Comparison of ENCODE assay signal across 15 cellular contexts in the genomic region with DNA sequence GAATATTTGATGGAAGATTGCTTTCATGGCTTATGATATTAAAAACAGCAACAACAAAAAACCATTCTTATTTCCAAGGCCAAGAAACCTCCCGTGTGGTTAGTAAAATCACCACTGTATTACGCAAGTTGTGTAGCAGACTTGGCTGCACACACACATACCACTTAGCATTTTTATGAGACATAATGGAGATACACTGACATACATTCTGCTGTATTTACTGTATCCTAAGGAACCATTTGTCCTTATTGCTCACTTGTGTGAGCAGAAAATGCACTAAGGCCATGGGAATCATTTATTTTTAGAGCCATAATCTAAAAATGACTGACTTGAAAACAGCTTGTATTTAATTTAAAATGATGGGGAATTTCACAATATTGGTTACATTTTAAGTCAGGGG. TPM values are rescaled to one million over a fixed set of nuclear protein-coding genes. Genes with fewer than 3 reads are reported as not detected.
DNase-seq lines count a peak whose midpoint lies in the region; ATAC-seq and TF ChIP-seq lines count a peak whose summit lies in the region.
"Had no signal": no experiment of that assay in that cellular context is flagged by ENCODE, and none has a peak within 500 bp of the region (broad histone marks: within the 10 kb centered on the region; RNA-seq: fewer than 3 reads in every experiment).

No MANE protein-coding gene starts in this region.

- H3K9me3 ChIP-seq in SK-N-SH (no peaks in the 10 kb centered on the region), PC-3 (ENCODE audit: low read length) (no peaks in the 10 kb centered on the region), PC-9 (ENCODE audit: insufficient read depth, low read depth) (no peaks in the 10 kb centered on the region)
- H3K9me3 ChIP-seq: pancreas, transverse colon had no signal

- H3K27ac ChIP-seq in SK-N-SH (ENCODE audit: low read depth in 2 of 2, low read length in 1 of 2) (no peak overlapping the region), PC-3 (ENCODE audit: low read length) (no peak overlapping the region), PC-9 (no peak overlapping the region)
- H3K27ac ChIP-seq: pancreas had no signal

- intact Hi-C loops in PC-3 (cut with micrococcal nuclease) (no loop called here), sciatic nerve (cut with DNase I) (no loop called here), PC-9 (cut with micrococcal nuclease; ENCODE audit: unreplicated experiment) (no loop called here)

- H3K4me2 ChIP-seq in SK-N-SH, result no peak overlapping the region
- H3K4me2 ChIP-seq in PC-3 (ENCODE audit: low read length), result no peak overlapping the region
- H3K4me2 ChIP-seq in PC-9, result no peak overlapping the region

- CTCF ChIA-PET in SK-N-SH (lab: Yijun Ruan, JAX), result interaction anchor here (1.1 to 2.7 kb wide), 4 partner anchors 9 to 140 kb away, joined by 4 to 13 read pairs (median 4); no protein-coding TSS in a partner anchor
- CTCF ChIA-PET in PC-3 (lab: Charles Lee), result no interaction called here
- CTCF ChIA-PET in PC-9 (lab: Charles Lee), result no interaction called here

- H3K4me1 ChIP-seq in SK-N-SH (ENCODE audit: control insufficient read depth in 1 of 2, insufficient read depth in 2 of 2, low read depth in 1 of 2, low read length in 1 of 2) (no peaks in the 10 kb centered on the region), PC-3 (ENCODE audit: insufficient read depth, low read length) (no peaks in the 10 kb centered on the region), PC-9 (replicated peaks; ENCODE audit: insufficient read depth) (no peaks in the 10 kb centered on the region)

- no peaks in the 10 kb centered on the region for H3K27me3 ChIP-seq in SK-N-SH (ENCODE audit: insufficient read depth)
- H3K27me3 ChIP-seq in PC-3 (ENCODE audit: low read length), result no peaks in the 10 kb centered on the region
- H3K27me3 ChIP-seq in PC-9 (ENCODE audit: insufficient read depth, low read depth), result no peaks in the 10 kb centered on the region
- H3K27me3 ChIP-seq: pancreas, transverse colon had no signal

- no TSS peak for BruUV-seq in PC-3 (replicated peaks; lab: Mats Ljungman, UMichigan)
- no TSS peak for BruUV-seq in PC-9 (replicated peaks; lab: Mats Ljungman, UMichigan)

- POLR2A ChIA-PET in SK-N-SH (lab: Yijun Ruan, JAX) (no interaction called here), PC-3 (lab: Charles Lee; ENCODE audit: unreplicated experiment) (no interaction called here), PC-9 (lab: Charles Lee; ENCODE audit: unreplicated experiment) (no interaction called here)

- 54% methylated on average over 2 of the region's 2 CpGs for WGBS in SK-N-SH (ENCODE audit: low lambda C conversion rate)

- TF ChIP-seq EP300 in SK-N-SH (IDR thresholded peaks at IDR 0.05; ENCODE audit: borderline replicate concordance in 1 of 2, low read depth in 1 of 2, low read length in 1 of 2), result no peak

- no peak for ATAC-seq in SK-N-SH treated with all-trans-retinoic acid at 6 μM for 48 hours
- no peak for ATAC-seq in PC-3
- ATAC-seq in sciatic nerve, result peak; percentile 72
- ATAC-seq in HG03196 (IDR thresholded peaks at IDR 0.05; ENCODE audit: unreplicated experiment), result no peak

- H3K4me3 ChIP-seq in SK-N-SH (ENCODE audit: low read depth in 2 of 2, low read length in 1 of 2) (no peak overlapping the region), PC-3 (ENCODE audit: low read length) (no peak overlapping the region), fibroblast of the aortic adventitia (ENCODE audit: low read depth, low read length) (no peak overlapping the region), PC-9 (no peak overlapping the region)

- H3K9me2 ChIP-seq in SK-N-SH (no peaks in the 10 kb centered on the region), PC-3 (replicated peaks; ENCODE audit: low read length) (no peaks in the 10 kb centered on the region), PC-9 (ENCODE audit: insufficient read depth) (no peaks in the 10 kb centered on the region)

- H3F3A ChIP-seq in SK-N-SH (replicated peaks; ENCODE audit: insufficient read depth) (no peaks in the 10 kb centered on the region), PC-3 (ENCODE audit: low read length, unreplicated experiment) (no peaks in the 10 kb centered on the region), PC-9 (ENCODE audit: insufficient read depth, low read depth) (no peaks in the 10 kb centered on the region)

- H3K9ac ChIP-seq in SK-N-SH (no peak overlapping the region), PC-3 (ENCODE audit: low read length) (no peak overlapping the region)

- H2AFZ ChIP-seq in SK-N-SH (ENCODE audit: low read depth) (no peak overlapping the region), PC-3 (ENCODE audit: low read length) (no peak overlapping the region), PC-9 (no peak overlapping the region)

- H3K36me3 ChIP-seq in SK-N-SH (replicated peaks in 1 of 2; ENCODE audit: control insufficient read depth in 1 of 2, insufficient read depth in 2 of 2, low read length in 1 of 2), result no peaks in the 10 kb centered on the region
- H3K36me3 ChIP-seq in PC-3 (ENCODE audit: low read depth, low read length), result no peaks in the 10 kb centered on the region
- H3K36me3 ChIP-seq in PC-9 (ENCODE audit: low read depth), result no peaks in the 10 kb centered on the region
- H3K36me3 ChIP-seq: pancreas, transverse colon had no signal

- H3K79me2 ChIP-seq in SK-N-SH (ENCODE audit: insufficient read depth) (no peaks in the 10 kb centered on the region), PC-3 (ENCODE audit: low read length) (no peaks in the 10 kb centered on the region), PC-9 (ENCODE audit: low read depth) (no peaks in the 10 kb centered on the region)

- H4K20me1 ChIP-seq in SK-N-SH (ENCODE audit: insufficient read depth) (no peaks in the 10 kb centered on the region), PC-3 (ENCODE audit: low read length) (no peaks in the 10 kb centered on the region), PC-9 (ENCODE audit: insufficient read depth) (no peaks in the 10 kb centered on the region)

- no peak for TF ChIP-seq CTCF in SK-N-SH (IDR thresholded peaks at IDR 0.05)
- no peak for TF ChIP-seq CTCF in PC-3 (conservative IDR thresholded peaks at IDR 0.05; ENCODE audit: low read depth, low read length)
- TF ChIP-seq CTCF in fibroblast of the aortic adventitia (IDR thresholded peaks at IDR 0.05; ENCODE audit: insufficient read depth, low read length), result no peak
- no peak for TF ChIP-seq CTCF in PC-9 (conservative IDR thresholded peaks at IDR 0.05)

- DNase-seq in SK-N-SH, result no peak
- peak; percentile 16 for DNase-seq in PC-3
- DNase-seq in fibroblast of the aortic adventitia (ENCODE audit: low read depth), result peak; percentile 92
- DNase-seq in sciatic nerve (ENCODE audit: low spot score), result no peak
- DNase-seq in HuH-7.5 (ENCODE audit: low spot score), result no peak
- no peak for DNase-seq in PC-9
- DNase-seq: 8988T; activated naive CD8-positive, alpha-beta T cell treated with anti-CD3 and anti-CD28 coated beads, Interleukin-2, amount 10 ng/mL, durations not matched to agents 7 days and 5 days; NCI-H69; SW 1271; transverse colon had no signal

- no peak for TF ChIP-seq RAD21 in SK-N-SH (IDR thresholded peaks at IDR 0.05; ENCODE audit: low read length)

TF ChIP-seq in SK-N-SH treated with all-trans-retinoic acid at 6 μM for 48 hours, 23 proteins besides CTCF, POLR2A, EP300 and RAD21 (continues in another document):
- no peak for TF ChIP-seq ZFP3 (CRISPR knock-in tag; IDR thresholded peaks at IDR 0.05)
- TF ChIP-seq, protein P1, sequence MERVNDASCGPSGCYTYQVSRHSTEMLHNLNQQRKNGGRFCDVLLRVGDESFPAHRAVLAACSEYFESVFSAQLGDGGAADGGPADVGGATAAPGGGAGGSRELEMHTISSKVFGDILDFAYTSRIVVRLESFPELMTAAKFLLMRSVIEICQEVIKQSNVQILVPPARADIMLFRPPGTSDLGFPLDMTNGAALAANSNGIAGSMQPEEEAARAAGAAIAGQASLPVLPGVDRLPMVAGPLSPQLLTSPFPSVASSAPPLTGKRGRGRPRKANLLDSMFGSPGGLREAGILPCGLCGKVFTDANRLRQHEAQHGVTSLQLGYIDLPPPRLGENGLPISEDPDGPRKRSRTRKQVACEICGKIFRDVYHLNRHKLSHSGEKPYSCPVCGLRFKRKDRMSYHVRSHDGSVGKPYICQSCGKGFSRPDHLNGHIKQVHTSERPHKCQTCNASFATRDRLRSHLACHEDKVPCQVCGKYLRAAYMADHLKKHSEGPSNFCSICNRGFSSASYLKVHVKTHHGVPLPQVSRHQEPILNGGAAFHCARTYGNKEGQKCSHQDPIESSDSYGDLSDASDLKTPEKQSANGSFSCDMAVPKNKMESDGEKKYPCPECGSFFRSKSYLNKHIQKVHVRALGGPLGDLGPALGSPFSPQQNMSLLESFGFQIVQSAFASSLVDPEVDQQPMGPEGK (CRISPR knock-in tag; IDR thresholded peaks at IDR 0.05; ENCODE audit: borderline replicate concordance), result 0 out of 2 replicates have a peak, but pooled peaks have one; percentile 12
- no peak for TF ChIP-seq ZNF70 (CRISPR knock-in tag; IDR thresholded peaks at IDR 0.05)

RNA-seq across cellular contexts. Expression of a gene that starts 0.6 kb away (rescaled TPM):
- polyA plus RNA-seq in SK-N-SH (2012; rRNA removed), result not detected in 2 replicates
- polyA plus RNA-seq in SK-N-SH (2012; cell fraction: cytosol; rRNA removed), result not detected in 2 replicates
- not detected in 2 replicates for polyA plus RNA-seq in SK-N-SH (2012; cell fraction: nucleus; rRNA removed)
- total RNA-seq in PC-3 (2014; rRNA removed) (not detected in 2 replicates), fibroblast of the aortic adventitia (ENCODE audit: low replicate concordance) (0.65 TPM in 1 of 2 replicates, not detected in the other), sciatic nerve (not detected), PC-9 (2021) (not detected in 2 replicates)
- total RNA-seq: activated naive CD8-positive, alpha-beta T cell treated with anti-CD3 and anti-CD28 coated beads, Interleukin-2, amount 10 ng/mL, durations not matched to agents 7 days and 5 days; kidney epithelial cell; pancreas; transverse colon had no signal

RNA-seq across cellular contexts. Expression of a gene that starts 30.9 kb away (rescaled TPM):
- polyA plus RNA-seq in SK-N-SH (2012; rRNA removed), result not detected in 2 replicates
- polyA plus RNA-seq in SK-N-SH (2012; cell fraction: cytosol; rRNA removed), result not detected in 2 replicates
- polyA plus RNA-seq in SK-N-SH (2012; cell fraction: nucleus; rRNA removed), result not detected in 2 replicates
- total RNA-seq in PC-3 (2014; rRNA removed) (not detected in 2 replicates), fibroblast of the aortic adventitia (ENCODE audit: low replicate concordance) (not detected in 2 replicates), sciatic nerve (not detected), PC-9 (2021) (not detected in 2 replicates)
- total RNA-seq: kidney epithelial cell had no signal

Comparison
In these comparisons a context has a peak if more than half of its experiments do, and no peak if none do; other contexts are left out.
1. DNase-seq: peak in PC-3 (single experiment) and fibroblast of the aortic adventitia (single experiment); none in SK-N-SH (single experiment), sciatic nerve (single experiment), HuH-7.5 (single experiment) and PC-9 (0 of 2).